In genomic region chr5:141634720-141635119, GRCh38 we compare ENCODE assay signal across 12 cellular contexts. TPM values are rescaled to one million over a fixed set of nuclear protein-coding genes. Genes with fewer than 3 reads are reported as not detected.
DNase-seq lines count a peak whose midpoint lies in the region; ATAC-seq and TF ChIP-seq lines count a peak whose summit lies in the region.
"Had no signal": no experiment of that assay in that cellular context is flagged by ENCODE, and none has a peak within 500 bp of the region (broad histone marks: within the 10 kb centered on the region; RNA-seq: fewer than 3 reads in every experiment).

No MANE protein-coding gene starts in this region.

- H3K27me3 ChIP-seq in BLaER1: no peaks in the 10 kb centered on the region

- H3K4me3 Mint-ChIP-seq in activated CD8-positive, alpha-beta T cell treated with anti-CD3 and anti-CD28 coated beads for 36 hours: peak overlapping the region; percentile 86
- H3K4me3 Mint-ChIP-seq in glutamatergic neuron (ENCODE audit: unreplicated experiment): peak overlapping the region; percentile 93

- H3K9me3 Mint-ChIP-seq in activated CD8-positive, alpha-beta T cell treated with anti-CD3 and anti-CD28 coated beads for 36 hours: no peaks in the 10 kb centered on the region
- no peaks in the 10 kb centered on the region for H3K9me3 Mint-ChIP-seq in glutamatergic neuron (ENCODE audit: unreplicated experiment)

- H3K4me3 ChIP-seq in BLaER1: no peak overlapping the region
- H3K4me3 ChIP-seq in GM12864 (ENCODE audit: low read depth, low read length): peak overlapping the region; percentile 32

- POLR2A ChIA-PET in activated CD8-positive, alpha-beta T cell treated with anti-CD3 and anti-CD28 coated beads for 36 hours (lab: Charles Lee): interaction anchor here (2.1 to 6.5 kb wide), 3 partner anchors 8 to 43 kb away, joined by 6 to 28 read pairs (median 24); no protein-coding TSS in a partner anchor

- H4K20me1 ChIP-seq in BLaER1: peaks cover 64% of the 10 kb centered on the region

- no peak for ATAC-seq in activated CD8-positive, alpha-beta T cell treated with anti-CD3 and anti-CD28 coated beads for 36 hours
- ATAC-seq in esophagus mucosa (no peak), GM18498 (IDR thresholded peaks at IDR 0.05; ENCODE audit: unreplicated experiment) (no peak)

- H3K4me1 Mint-ChIP-seq in activated CD8-positive, alpha-beta T cell treated with anti-CD3 and anti-CD28 coated beads for 36 hours (ENCODE audit: low read depth): peaks cover 39% of the 10 kb centered on the region
- H3K4me1 Mint-ChIP-seq in glutamatergic neuron (ENCODE audit: low read depth, unreplicated experiment): peaks cover 11% of the 10 kb centered on the region

- H3K9me3 ChIP-seq in BLaER1: no peaks in the 10 kb centered on the region

- H3K4me1 ChIP-seq in BLaER1: peaks cover 41% of the 10 kb centered on the region

- CTCF ChIA-PET in activated CD8-positive, alpha-beta T cell treated with anti-CD3 and anti-CD28 coated beads for 36 hours (lab: Charles Lee): interaction anchor here (0.9 to 6.4 kb wide), 10 partner anchors 10 to 214 kb away, joined by 3 to 73 read pairs (median 15); partner anchors contain the start of genes DIAPH1, FCHSD1 and PCDHGA11

- H3K36me3 ChIP-seq in BLaER1: peaks cover 58% of the 10 kb centered on the region

- H3K36me3 Mint-ChIP-seq in activated CD8-positive, alpha-beta T cell treated with anti-CD3 and anti-CD28 coated beads for 36 hours (ENCODE audit: low read depth): peaks cover 37% of the 10 kb centered on the region
- no peaks in the 10 kb centered on the region for H3K36me3 Mint-ChIP-seq in glutamatergic neuron (ENCODE audit: unreplicated experiment)

- DNase-seq in GM12864 (ENCODE audit: low read depth): no peak
- DNase-seq in activated CD8-positive, alpha-beta T cell treated with anti-CD3 and anti-CD28 coated beads for 36 hours: no peak
- no peak for DNase-seq in glutamatergic neuron
- no peak for DNase-seq in NCI-H2227 (lab: John Stamatoyannopoulos, UW; ENCODE audit: unreplicated experiment)
- no peak for DNase-seq in cerebellar nuclear complex (lab: John Stamatoyannopoulos, UW)
- DNase-seq: activated gamma-delta T cell treated with Interleukin-2 at 50 U/mL for 16 hours; central memory CD4-positive, alpha-beta T cell; NCI-H1105; NCI-H446 treated with DMSO at 0.1 percent for 48 hours had no signal

- peak overlapping the region; percentile 6 for H3K27ac Mint-ChIP-seq in activated CD8-positive, alpha-beta T cell treated with anti-CD3 and anti-CD28 coated beads for 36 hours
- no peak overlapping the region for H3K27ac Mint-ChIP-seq in glutamatergic neuron (ENCODE audit: unreplicated experiment)

- no peak overlapping the region for H3K27ac ChIP-seq in BLaER1

- intact Hi-C loops in activated CD8-positive, alpha-beta T cell treated with anti-CD3 and anti-CD28 coated beads for 36 hours (cut with micrococcal nuclease): loop anchor here (5.0 kb wide), 1 partner anchor 42 kb away; no protein-coding TSS in a partner anchor

- no peaks in the 10 kb centered on the region for H3K27me3 Mint-ChIP-seq in activated CD8-positive, alpha-beta T cell treated with anti-CD3 and anti-CD28 coated beads for 36 hours
- H3K27me3 Mint-ChIP-seq in glutamatergic neuron (ENCODE audit: unreplicated experiment): peaks cover 5% of the 10 kb centered on the region

- TF ChIP-seq CTCF in GM12864 (IDR thresholded peaks at IDR 0.05; ENCODE audit: low read depth, low read length, missing control alignments) (no peak), glutamatergic neuron (IDR thresholded peaks at IDR 0.05; ENCODE audit: partially characterized antibody, unreplicated experiment) (no peak)
- no peak for TF ChIP-seq CTCF in activated CD8-positive, alpha-beta T cell treated with anti-CD3 and anti-CD28 coated beads for 36 hours (IDR thresholded peaks at IDR 0.05)

- peak overlapping the region; percentile 89; the same call in 1 of the 2 replicates for H3K9ac ChIP-seq in BLaER1

- peak overlapping the region; percentile 99 for H3K4me2 ChIP-seq in BLaER1

RNA-seq across cellular contexts. Expression of gene HDAC3, which starts 1.9 kb away (rescaled TPM):
- 10 to 100 TPM; 94.8 to 98.3 TPM for total RNA-seq in activated CD8-positive, alpha-beta T cell treated with anti-CD3 and anti-CD28 coated beads for 36 hours
- 81.8 TPM for total RNA-seq in glutamatergic neuron (ENCODE audit: unreplicated experiment)
- 48.2 TPM for total RNA-seq in esophagus mucosa

RNA-seq across cellular contexts. Expression of gene RELL2, which starts 2.1 kb away (rescaled TPM):
- total RNA-seq in activated CD8-positive, alpha-beta T cell treated with anti-CD3 and anti-CD28 coated beads for 36 hours: 10 to 100 TPM; 31.4 to 35.6 TPM
- total RNA-seq in glutamatergic neuron (ENCODE audit: unreplicated experiment) (12.6 TPM), esophagus mucosa (4.5 TPM)

RNA-seq across cellular contexts. Expression of gene DIAPH1, which starts 15.9 kb away (rescaled TPM):
- 100 to 1,000 TPM; 209 to 218 TPM for total RNA-seq in activated CD8-positive, alpha-beta T cell treated with anti-CD3 and anti-CD28 coated beads for 36 hours
- total RNA-seq in glutamatergic neuron (ENCODE audit: unreplicated experiment) (51.6 TPM), esophagus mucosa (108 TPM)

RNA-seq across cellular contexts. Expression of gene FCHSD1, which starts 16.5 kb away (rescaled TPM):
- 10 to 100 TPM; 30.1 to 31.8 TPM for total RNA-seq in activated CD8-positive, alpha-beta T cell treated with anti-CD3 and anti-CD28 coated beads for 36 hours
- total RNA-seq in glutamatergic neuron (ENCODE audit: unreplicated experiment) (25.8 TPM), esophagus mucosa (5.8 TPM)

RNA-seq across cellular contexts. Expression of gene ARAP3, which starts 47.3 kb away (rescaled TPM):
- total RNA-seq in activated CD8-positive, alpha-beta T cell treated with anti-CD3 and anti-CD28 coated beads for 36 hours: 1 to 10 TPM; 5.9 to 7.2 TPM
- total RNA-seq in glutamatergic neuron (ENCODE audit: unreplicated experiment) (8.6 TPM), esophagus mucosa (3.3 TPM)
